20 cellular contexts compared by ENCODE assay signal in the genomic region with DNA sequence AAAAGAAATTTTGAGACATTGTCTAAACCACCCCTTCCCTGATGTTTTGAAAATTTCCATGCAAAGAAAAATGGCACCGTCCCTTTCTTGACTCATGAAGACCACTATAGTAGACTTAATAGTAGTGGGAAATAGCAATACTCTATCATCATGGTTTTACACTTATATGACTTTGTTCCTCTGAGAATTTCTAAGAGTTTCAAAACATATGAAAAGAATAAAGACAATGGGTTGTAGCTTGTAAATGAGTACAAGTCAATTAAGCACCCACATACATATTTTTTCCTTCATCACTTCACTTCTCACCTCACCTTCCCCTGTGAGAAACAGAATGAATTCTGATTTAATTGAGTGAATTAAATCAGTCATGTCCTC.
A peak's percentile ranks its signal among the peaks of the same experiment; 100 is the strongest.
DNase-seq lines count a peak whose midpoint lies in the region; ATAC-seq, FAIRE-seq and TF ChIP-seq lines count a peak whose summit lies in the region.
"Had no signal": no experiment of that assay in that cellular context is flagged by ENCODE, and none has a peak within 500 bp of the region (broad histone marks: within the 10 kb centered on the region; RNA-seq: fewer than 3 reads in every experiment).

No MANE protein-coding gene starts in this region.

- H3K27ac ChIP-seq in keratinocyte (ENCODE audit: control insufficient read depth, insufficient read depth, low read length): no peak overlapping the region
- H3K27ac ChIP-seq: BLaER1, body of pancreas, lower lobe of right lung, parathyroid adenoma, tibial nerve had no signal

- H3K9ac ChIP-seq in keratinocyte (ENCODE audit: control insufficient read depth, extremely low read depth, insufficient read depth, low read length): no peak overlapping the region
- H3K9ac ChIP-seq: BLaER1, parathyroid adenoma had no signal

- peak; percentile 7 for ATAC-seq in GM18868 (IDR thresholded peaks at IDR 0.05; ENCODE audit: unreplicated experiment)
- ATAC-seq in GM21526 (IDR thresholded peaks at IDR 0.05; ENCODE audit: low FRiP score, unreplicated experiment): peak; percentile 17
- peak; percentile 32 for ATAC-seq in HG03442 (IDR thresholded peaks at IDR 0.05; ENCODE audit: unreplicated experiment)
- ATAC-seq in GM18505 (IDR thresholded peaks at IDR 0.05; ENCODE audit: unreplicated experiment): no peak
- ATAC-seq: body of pancreas, lower lobe of right lung, Right ventricle myocardium inferior had no signal

- H4K20me1 ChIP-seq in keratinocyte (ENCODE audit: control insufficient read depth, extremely low read depth, insufficient read depth, low read length): peaks cover 3% of the 10 kb centered on the region
- H4K20me1 ChIP-seq: BLaER1 had no signal

- TF ChIP-seq POLR2A in GM18505 (IDR thresholded peaks at IDR 0.05; ENCODE audit: borderline replicate concordance, extremely low read depth, insufficient read depth, insufficient read length): no peak

- H3K4me2 ChIP-seq in keratinocyte (ENCODE audit: control insufficient read depth, extremely low read depth, insufficient read depth, low read depth, low read length): peak overlapping the region; percentile 49
- H3K4me2 ChIP-seq: BLaER1 had no signal

- H2AFZ ChIP-seq in keratinocyte (ENCODE audit: control insufficient read depth, low read length): no peak overlapping the region
- H2AFZ ChIP-seq: parathyroid adenoma had no signal

- H3K9me1 ChIP-seq in keratinocyte (ENCODE audit: control insufficient read depth, extremely low read depth, insufficient read depth, low read length): no peaks in the 10 kb centered on the region

- FAIRE-seq in keratinocyte (lab: Jason Lieb, UNC): no peak
- FAIRE-seq: GM18507, small intestine had no signal

- peaks cover 3% of the 10 kb centered on the region for H3K9me3 ChIP-seq in keratinocyte (ENCODE audit: control insufficient read depth, low read depth, low read length)
- H3K9me3 ChIP-seq: BLaER1, body of pancreas, HAP-1, lower lobe of right lung had no signal

- no peak for TF ChIP-seq CTCF in keratinocyte (optimal IDR thresholded peaks at IDR 0.05 in 1 of 3, IDR thresholded peaks at IDR 0.05 in 1 of 3, conservative IDR thresholded peaks at IDR 0.05 in 1 of 3; ENCODE audit: extremely low read depth in 1 of 3, insufficient read depth in 2 of 3, low read length in 3 of 3)

- peaks cover 16% of the 10 kb centered on the region for H3K4me1 ChIP-seq in keratinocyte (ENCODE audit: control insufficient read depth, extremely low read depth, insufficient read depth, low read length)
- H3K4me1 ChIP-seq: BLaER1, body of pancreas, lower lobe of right lung, parathyroid adenoma, tibial nerve had no signal

- dilution Hi-C loops in keratinocyte (cut with MboI; ENCODE audit: extremely low pct_ligation_motif_present, low sequenced_read_pairs): no loop called here

- no peaks in the 10 kb centered on the region for H3K36me3 ChIP-seq in keratinocyte (ENCODE audit: control insufficient read depth in 2 of 2, extremely low read depth in 1 of 2, insufficient read depth in 2 of 2, low read length in 2 of 2)
- H3K36me3 ChIP-seq: BLaER1, HAP-1, lower lobe of right lung had no signal

- no peaks in the 10 kb centered on the region for H3K79me2 ChIP-seq in keratinocyte (ENCODE audit: control insufficient read depth, insufficient read depth, low read length)
- H3K79me2 ChIP-seq: parathyroid adenoma had no signal

- no peak for DNase-seq in keratinocyte (ENCODE audit: low read depth, low spot score)
- no peak for DNase-seq in H4 (ENCODE audit: low spot score)
- DNase-seq in T-helper 1 cell: no peak
- DNase-seq: activated naive CD4-positive, alpha-beta T cell treated with anti-CD3 and anti-CD28 coated beads, Interleukin-2, amount 10 ng/mL, durations not matched to agents 7 days and 5 days; body of pancreas; DMS153; erythroblast; lower lobe of right lung; NCI-H1105 treated with DMSO at 0.1 percent for 48 hours; small intestine had no signal

- H3K27me3 ChIP-seq in keratinocyte (ENCODE audit: control insufficient read depth, extremely low read depth, insufficient read depth, low read length): peaks cover 72% of the 10 kb centered on the region
- H3K27me3 ChIP-seq: BLaER1, body of pancreas, tibial nerve had no signal

- H3K4me3 ChIP-seq in keratinocyte (ENCODE audit: control insufficient read depth in 2 of 3, extremely low read depth in 1 of 3, insufficient read depth in 2 of 3, low read depth in 1 of 3, low read length in 3 of 3): no peak overlapping the region
- H3K4me3 ChIP-seq: BLaER1, body of pancreas, HAP-1, lower lobe of right lung, tibial nerve had no signal
